8 cellular contexts compared by ENCODE assay signal in genomic region chr22:42960146-42960509, GRCh38. TPM values are rescaled to one million over a fixed set of nuclear protein-coding genes. Genes with fewer than 3 reads are reported as not detected.
A peak's percentile ranks its signal among the peaks of the same experiment; 100 is the strongest.
DNase-seq lines count a peak whose midpoint lies in the region; ATAC-seq and TF ChIP-seq lines count a peak whose summit lies in the region.

No MANE protein-coding gene starts in this region.

- CTCF ChIA-PET in Panc1 (lab: Charles Lee), result no interaction called here

- H3K9me3 Mint-ChIP-seq in CD14-positive monocyte (no peaks in the 10 kb centered on the region), endodermal cell (peaks cover 7% of the 10 kb centered on the region), nephron progenitor cell (peaks cover 11% of the 10 kb centered on the region)

- intact Hi-C loops in CD14-positive monocyte (cut with micrococcal nuclease) (loop anchor here (2.0 to 5.0 kb wide), 4 partner anchors 21 to 42 kb away; no protein-coding TSS in a partner anchor), Panc1 (cut with micrococcal nuclease; ENCODE audit: unreplicated experiment) (no loop called here)

- H3K27me3 Mint-ChIP-seq in CD14-positive monocyte (ENCODE audit: low read depth in 3 of 3) (peaks cover 0 to 2% (median 0%) of the 10 kb centered on the region in 3 donors), endodermal cell (ENCODE audit: insufficient read depth) (no peaks in the 10 kb centered on the region), nephron progenitor cell (ENCODE audit: low read depth, poor library complexity) (no peaks in the 10 kb centered on the region)

- H3K4me1 Mint-ChIP-seq in CD14-positive monocyte (peaks cover 61% of the 10 kb centered on the region), endodermal cell (peaks cover 68% of the 10 kb centered on the region), nephron progenitor cell (peaks cover 69% of the 10 kb centered on the region)

- no peaks in the 10 kb centered on the region for H3K36me3 ChIP-seq in Panc1 (ENCODE audit: control insufficient read depth, insufficient read depth, low read length)
- H3K36me3 ChIP-seq in endodermal cell (ENCODE audit: control insufficient read depth, insufficient read depth, low read length), result peaks cover 33% of the 10 kb centered on the region

- DNase-seq in CD14-positive monocyte (ENCODE audit: low spot score), result no peak
- no peak for DNase-seq in Panc1 (ENCODE audit: low read depth, low spot score)
- DNase-seq in endodermal cell, result peak; percentile 46
- DNase-seq in nephron progenitor cell, result no peak
- DNase-seq in NCI-H2107 treated with DMSO at 0.1 percent for 48 hours (lab: John Stamatoyannopoulos, UW; ENCODE audit: unreplicated experiment), result no peak
- no peak for DNase-seq in hepatic stellate cell (ENCODE audit: low spot score)
- no peak for DNase-seq in NCI-H1092 (lab: John Stamatoyannopoulos, UW)

- BruUV-seq in Panc1 (replicated peaks; lab: Mats Ljungman, UMichigan), result no TSS peak

- peak; percentile 64 for ATAC-seq in Panc1
- no peak for ATAC-seq in HG03175 (IDR thresholded peaks at IDR 0.05; ENCODE audit: unreplicated experiment)

- peak overlapping the region; percentile 63 to 81 for H3K4me3 Mint-ChIP-seq in CD14-positive monocyte
- no peak overlapping the region for H3K4me3 Mint-ChIP-seq in endodermal cell
- peak overlapping the region; percentile 55 for H3K4me3 Mint-ChIP-seq in nephron progenitor cell

- POLR2A ChIA-PET in Panc1 (lab: Charles Lee), result no interaction called here

- H3K36me3 Mint-ChIP-seq in CD14-positive monocyte, result peaks cover 38 to 44% of the 10 kb centered on the region in 2 donors
- peaks cover 17% of the 10 kb centered on the region for H3K36me3 Mint-ChIP-seq in endodermal cell (ENCODE audit: low read depth)
- peaks cover 22% of the 10 kb centered on the region for H3K36me3 Mint-ChIP-seq in nephron progenitor cell (ENCODE audit: low read depth)

- 74 to 100% methylated on average over 1 to 3 of the region's 3 CpGs for WGBS in endodermal cell (ENCODE audit: insufficient coverage in 1 of 2, insufficient read length in 1 of 2), 2 experiments

- TF ChIP-seq CTCF in CD14-positive monocyte (IDR thresholded peaks at IDR 0.05) (no peak), Panc1 (IDR thresholded peaks at IDR 0.05) (no peak), endodermal cell (conservative IDR thresholded peaks at IDR 0.05) (no peak), nephron progenitor cell (IDR thresholded peaks at IDR 0.05) (no peak)

- H3K9me3 ChIP-seq in Panc1 (ENCODE audit: control insufficient read depth, insufficient read depth, low read depth, low read length), result no peaks in the 10 kb centered on the region
- H3K9me3 ChIP-seq in endodermal cell (ENCODE audit: control insufficient read depth, low read length), result peaks cover 13% of the 10 kb centered on the region

- peak overlapping the region; percentile 51 to 72 for H3K4me3 ChIP-seq in Panc1 (ENCODE audit: low read depth in 2 of 2, low read length in 2 of 2)
- no peak overlapping the region for H3K4me3 ChIP-seq in endodermal cell (ENCODE audit: low read length)

- H3K27me3 ChIP-seq in Panc1 (ENCODE audit: control insufficient read depth, insufficient read depth, low read length) (no peaks in the 10 kb centered on the region), endodermal cell (ENCODE audit: control insufficient read depth, insufficient read depth, low read length, poor library complexity, severe bottlenecking) (no peaks in the 10 kb centered on the region)

- H3K4me1 ChIP-seq in Panc1 (ENCODE audit: control insufficient read depth, insufficient read depth, low read length) (peaks cover 41% of the 10 kb centered on the region), endodermal cell (ENCODE audit: control insufficient read depth, insufficient read depth, low read length) (peaks cover 34% of the 10 kb centered on the region)

- peak overlapping the region; percentile 77 to 91 (median 82) for H3K27ac Mint-ChIP-seq in CD14-positive monocyte
- H3K27ac Mint-ChIP-seq in endodermal cell, result peak overlapping the region; percentile 77
- H3K27ac Mint-ChIP-seq in nephron progenitor cell, result peak overlapping the region; percentile 75

- H3K27ac ChIP-seq in Panc1 (ENCODE audit: low read length) (peak overlapping the region; percentile 95), endodermal cell (ENCODE audit: low read depth, low read length) (peak overlapping the region; percentile 3)

- peak overlapping the region; percentile 3 for H3K9ac ChIP-seq in endodermal cell (ENCODE audit: extremely low read depth, low read length, poor library complexity, severe bottlenecking)

- in situ Hi-C loops in Panc1 (cut with HindIII; ENCODE audit: low pct_unique_long_range_greater_than_20kb, low sequenced_read_pairs), result no loop called here

RNA-seq across cellular contexts. Expression of gene PACSIN2, which starts 54.8 kb away (rescaled TPM):
- 10 to 100 TPM; 31.2 to 40.2 TPM for polyA plus RNA-seq in CD14-positive monocyte
- total RNA-seq in Panc1 (2021; ENCODE audit: unreplicated experiment) (60.2 TPM), endodermal cell (10 to 100 TPM; 60.7 to 61.4 TPM)
- polyA plus RNA-seq in Panc1 (2012; ENCODE audit: insufficient read length), result 76.9 TPM
- polyA plus RNA-seq in endodermal cell (2013, experiment 1 of 2), result 47.8 TPM
- polyA plus RNA-seq in endodermal cell (2013, experiment 2 of 2), result 50.9 TPM
